In genomic region chr2:96163415-96163767, GRCh38 we compare ENCODE assay signal across 1 cellular context.
TF ChIP-seq lines count a peak whose summit lies in the region.

No MANE protein-coding gene starts in this region.

TF ChIP-seq in H1, 55 proteins besides CTCF, POLR2A, EP300 and RAD21:
- no peak for TF ChIP-seq ATF2 (IDR thresholded peaks at IDR 0.05; ENCODE audit: low read length)
- no peak for TF ChIP-seq CBX5 (IDR thresholded peaks at IDR 0.05; ENCODE audit: low read depth, low read length)
- TF ChIP-seq SAP30 (IDR thresholded peaks at IDR 0.05; ENCODE audit: insufficient read depth, insufficient replicate concordance, low read length), result no peak
